8 cellular contexts compared by ENCODE assay signal in genomic region chr17:6843241-6843890, GRCh38. TPM values are rescaled to one million over a fixed set of nuclear protein-coding genes. Genes with fewer than 3 reads are reported as not detected.
DNase-seq lines count a peak whose midpoint lies in the region; ATAC-seq and TF ChIP-seq lines count a peak whose summit lies in the region.

No MANE protein-coding gene starts in this region.

- H2AFZ ChIP-seq in neural progenitor cell (replicated peaks), result no peak overlapping the region

- no peak overlapping the region for H3K27ac ChIP-seq in neural progenitor cell

- H3K4me2 ChIP-seq in neural progenitor cell, result no peak overlapping the region

- ATAC-seq in GM21619 (IDR thresholded peaks at IDR 0.05; ENCODE audit: unreplicated experiment), result no peak

- no peak overlapping the region for H3K9ac ChIP-seq in neural progenitor cell

- DNase-seq in Ammon's horn (ENCODE audit: low spot score), result peak; percentile 51
- peak; percentile 25 for DNase-seq in H7
- DNase-seq in OCI-M1 (lab: John Stamatoyannopoulos, UW), result peak; percentile 91
- DNase-seq in erythroblast (lab: John Stamatoyannopoulos, UW), result peak; percentile 51 to 69
- DNase-seq in neural progenitor cell (ENCODE audit: low spot score), result peak; percentile 72
- DNase-seq in activated naive CD8-positive, alpha-beta T cell treated with anti-CD3 and anti-CD28 coated beads for 36 hours, result no peak
- DNase-seq in activated CD4-positive, alpha-beta T cell treated with anti-CD3 and anti-CD28 coated beads, Interleukin-2, amount 50 U/mL, for 1 hour, result no peak

- H3K4me1 Mint-ChIP-seq in neural progenitor cell, result no peaks in the 10 kb centered on the region
- H3K4me1 Mint-ChIP-seq in activated naive CD8-positive, alpha-beta T cell treated with anti-CD3 and anti-CD28 coated beads for 36 hours, result peaks cover 5% of the 10 kb centered on the region

- H3K4me3 ChIP-seq in H7 (ENCODE audit: insufficient read depth, low read depth, low read length) (no peak overlapping the region), neural progenitor cell (no peak overlapping the region)

- peaks cover 2% of the 10 kb centered on the region; the same call in 1 of the 2 replicates for H3K27me3 ChIP-seq in H7 (ENCODE audit: control insufficient read depth, insufficient read depth, low read length)
- peaks cover 52% of the 10 kb centered on the region for H3K27me3 ChIP-seq in neural progenitor cell

- no peak overlapping the region for H3K27ac Mint-ChIP-seq in neural progenitor cell
- no peak overlapping the region for H3K27ac Mint-ChIP-seq in activated naive CD8-positive, alpha-beta T cell treated with anti-CD3 and anti-CD28 coated beads for 36 hours

- H3K36me3 Mint-ChIP-seq in neural progenitor cell, result no peaks in the 10 kb centered on the region
- no peaks in the 10 kb centered on the region for H3K36me3 Mint-ChIP-seq in activated naive CD8-positive, alpha-beta T cell treated with anti-CD3 and anti-CD28 coated beads for 36 hours

- H3K27me3 Mint-ChIP-seq in neural progenitor cell (ENCODE audit: insufficient read depth, low read depth), result peaks cover 5% of the 10 kb centered on the region
- peaks cover 48% of the 10 kb centered on the region for H3K27me3 Mint-ChIP-seq in activated naive CD8-positive, alpha-beta T cell treated with anti-CD3 and anti-CD28 coated beads for 36 hours

- H3K9me3 ChIP-seq in neural progenitor cell (ENCODE audit: low read depth), result no peaks in the 10 kb centered on the region

- H3F3A ChIP-seq in neural progenitor cell (ENCODE audit: low read depth), result no peaks in the 10 kb centered on the region

- TF ChIP-seq CTCF in neural progenitor cell (IDR thresholded peaks at IDR 0.05), result peak; percentile 69

- H3K4me3 Mint-ChIP-seq in neural progenitor cell, result no peak overlapping the region
- no peak overlapping the region for H3K4me3 Mint-ChIP-seq in activated naive CD8-positive, alpha-beta T cell treated with anti-CD3 and anti-CD28 coated beads for 36 hours

- H3K79me2 ChIP-seq in neural progenitor cell (ENCODE audit: low read depth), result no peaks in the 10 kb centered on the region

- no peaks in the 10 kb centered on the region for H4K20me1 ChIP-seq in neural progenitor cell (ENCODE audit: low read depth)

- H3K4me1 ChIP-seq in neural progenitor cell, result no peaks in the 10 kb centered on the region

- no peaks in the 10 kb centered on the region for H3K9me3 Mint-ChIP-seq in neural progenitor cell
- H3K9me3 Mint-ChIP-seq in activated naive CD8-positive, alpha-beta T cell treated with anti-CD3 and anti-CD28 coated beads for 36 hours, result no peaks in the 10 kb centered on the region

- TF ChIP-seq POLR2A in erythroblast (IDR thresholded peaks at IDR 0.05; ENCODE audit: low read length), result no peak

- H3K36me3 ChIP-seq in H7 (replicated peaks; ENCODE audit: control insufficient read depth, insufficient read depth, low read length), result no peaks in the 10 kb centered on the region
- H3K36me3 ChIP-seq in neural progenitor cell, result no peaks in the 10 kb centered on the region

RNA-seq across cellular contexts. Expression of gene TEKT1, which starts 11.8 kb away (rescaled TPM):
- not detected in 2 replicates for total RNA-seq in H7 (2014; rRNA removed; shearing (Covaris generic))
- not detected in 2 replicates for total RNA-seq in neural progenitor cell (ENCODE audit: low replicate concordance)
- not detected for total RNA-seq in activated naive CD8-positive, alpha-beta T cell treated with anti-CD3 and anti-CD28 coated beads for 36 hours

Comparison
In these comparisons a context has a peak if more than half of its experiments do, and no peak if none do; other contexts are left out.
1. DNase-seq: peak in Ammon's horn (single experiment), H7 (single experiment), OCI-M1 (single experiment), erythroblast (2 of 2) and neural progenitor cell (single experiment); none in activated naive CD8-positive, alpha-beta T cell treated with anti-CD3 and anti-CD28 coated beads for 36 hours (single experiment) and activated CD4-positive, alpha-beta T cell treated with anti-CD3 and anti-CD28 coated beads, Interleukin-2, amount 50 U/mL, for 1 hour (single experiment).